In genomic region chr9:21802418-21803000, GRCh38 we compare ENCODE assay signal across 8 cellular contexts. TPM values are rescaled to one million over a fixed set of nuclear protein-coding genes. Genes with fewer than 3 reads are reported as not detected.
A peak's percentile ranks its signal among the peaks of the same experiment; 100 is the strongest.
DNase-seq lines count a peak whose midpoint lies in the region; ATAC-seq, FAIRE-seq and TF ChIP-seq lines count a peak whose summit lies in the region.

TSS of gene MTAP (plus strand) at chr9:21802636. CDS start at chr9:21802749, 113 bp downstream.

- peaks cover 23% of the 10 kb centered on the region for H3K27me3 Mint-ChIP-seq in stimulated activated naive CD8-positive, alpha-beta T cell treated with anti-CD3 and anti-CD28 coated beads, Interleukin-15, Interleukin-2, amounts not matched to agents 100 ng/mL and 50 ng/mL, for 24 hours

- H3K36me3 Mint-ChIP-seq in stimulated activated naive CD8-positive, alpha-beta T cell treated with anti-CD3 and anti-CD28 coated beads, Interleukin-15, Interleukin-2, amounts not matched to agents 100 ng/mL and 50 ng/mL, for 24 hours (ENCODE audit: low read depth), result peaks cover 35% of the 10 kb centered on the region

- DNase-seq in DMS 273 treated with DMSO at 0.1 percent for 48 hours (lab: John Stamatoyannopoulos, UW), result peak; percentile 82
- DNase-seq in HuH-7.5 (ENCODE audit: low spot score), result peak; percentile 62
- peak; percentile 77 for DNase-seq in RCC 7860 (ENCODE audit: low spot score)
- DNase-seq in activated effector memory CD4-positive, alpha-beta T cell treated with Interleukin-2 at 50 U/mL for 16 hours, result peak; percentile 61
- peak; percentile 94 for DNase-seq in fibroblast of villous mesenchyme (ENCODE audit: low read depth)

- FAIRE-seq in RCC 7860 (lab: Jason Lieb, UNC), result peak; percentile 75

- H3K9me3 Mint-ChIP-seq in stimulated activated naive CD8-positive, alpha-beta T cell treated with anti-CD3 and anti-CD28 coated beads, Interleukin-15, Interleukin-2, amounts not matched to agents 100 ng/mL and 50 ng/mL, for 24 hours, result no peaks in the 10 kb centered on the region

- H3K4me2 ChIP-seq in neural cell (ENCODE audit: low read length), result peak within 1 kb of the TSS; percentile 54

- H3K9ac ChIP-seq in neural cell (ENCODE audit: low read length), result peak within 1 kb of the TSS; percentile 58

- ATAC-seq in GM21526 (IDR thresholded peaks at IDR 0.05; ENCODE audit: low FRiP score, unreplicated experiment), result peak; percentile 85

- peaks cover 6% of the 10 kb centered on the region for H3K27me3 ChIP-seq in neural cell (ENCODE audit: insufficient read depth, low read depth, low read length)

- H3K79me2 ChIP-seq in neural cell (replicated peaks; ENCODE audit: insufficient read depth, low read length), result peaks cover 30% of the 10 kb centered on the region

- H3K4me3 ChIP-seq in fibroblast of villous mesenchyme (ENCODE audit: low read depth, low read length) (peak within 1 kb of the TSS; percentile 77), neural cell (ENCODE audit: low read length) (peak within 1 kb of the TSS; percentile 79)

- peak within 1 kb of the TSS; percentile 71 for H2AFZ ChIP-seq in neural cell (ENCODE audit: low read depth, low read length)

- no peaks in the 10 kb centered on the region for H4K20me1 ChIP-seq in neural cell (ENCODE audit: insufficient read depth)

- no peaks in the 10 kb centered on the region for H3K9me2 ChIP-seq in neural cell (ENCODE audit: insufficient read depth, low read length)

- H3K27ac Mint-ChIP-seq in stimulated activated naive CD8-positive, alpha-beta T cell treated with anti-CD3 and anti-CD28 coated beads, Interleukin-15, Interleukin-2, amounts not matched to agents 100 ng/mL and 50 ng/mL, for 24 hours, result peak within 1 kb of the TSS; percentile 99

- H3F3A ChIP-seq in neural cell (ENCODE audit: insufficient read depth, low read length, poor library complexity, severe bottlenecking), result no peaks in the 10 kb centered on the region

- no peaks in the 10 kb centered on the region for H3K9me3 ChIP-seq in neural cell (ENCODE audit: low read length)

- no peak for TF ChIP-seq CTCF in fibroblast of villous mesenchyme (IDR thresholded peaks at IDR 0.05; ENCODE audit: insufficient read depth, low read depth, low read length)
- no peak for TF ChIP-seq CTCF in neural cell (IDR thresholded peaks at IDR 0.05; ENCODE audit: poor library complexity, severe bottlenecking)

- no peaks in the 10 kb centered on the region for H3K36me3 ChIP-seq in neural cell (ENCODE audit: insufficient read depth, low read length)

- TF ChIP-seq EP300 in neural cell (conservative IDR thresholded peaks at IDR 0.05; ENCODE audit: poor library complexity, severe bottlenecking), result no peak

- H3K4me1 Mint-ChIP-seq in stimulated activated naive CD8-positive, alpha-beta T cell treated with anti-CD3 and anti-CD28 coated beads, Interleukin-15, Interleukin-2, amounts not matched to agents 100 ng/mL and 50 ng/mL, for 24 hours (ENCODE audit: low read depth), result peaks cover 47% of the 10 kb centered on the region

- no peak within 1 kb of the TSS for H3K27ac ChIP-seq in neural cell (ENCODE audit: low read length)

- peak within 1 kb of the TSS; percentile 99 for H3K4me3 Mint-ChIP-seq in stimulated activated naive CD8-positive, alpha-beta T cell treated with anti-CD3 and anti-CD28 coated beads, Interleukin-15, Interleukin-2, amounts not matched to agents 100 ng/mL and 50 ng/mL, for 24 hours

- TF ChIP-seq RAD21 in neural cell (conservative IDR thresholded peaks at IDR 0.05), result no peak

TF ChIP-seq in neural cell, 6 proteins besides CTCF, POLR2A, EP300 and RAD21:
- no peak for TF ChIP-seq POLR2AphosphoS5 (IDR thresholded peaks at IDR 0.05)
- peak; percentile 30 for TF ChIP-seq TAF1 (IDR thresholded peaks at IDR 0.05; ENCODE audit: low read depth)
- peak; percentile 7 for TF ChIP-seq SMC3 (conservative IDR thresholded peaks at IDR 0.05; ENCODE audit: poor library complexity)
- no peak for TF ChIP-seq MXI1 (conservative IDR thresholded peaks at IDR 0.05; ENCODE audit: poor library complexity, severe bottlenecking)
TF ChIP-seq in neural cell: peak in this region for 2.

RNA-seq across cellular contexts. Expression of gene MTAP, which starts in this region (rescaled TPM):
- total RNA-seq in fibroblast of villous mesenchyme, result 26.4 and 36.7 TPM in 2 replicates
- polyA plus RNA-seq in neural cell, result 7.7 and 7.9 TPM in 2 replicates
- 6.0 and 11.7 TPM in 2 replicates for polyA minus RNA-seq in neural cell
